ENCODE assay signal across 11 cellular contexts in the genomic region with DNA sequence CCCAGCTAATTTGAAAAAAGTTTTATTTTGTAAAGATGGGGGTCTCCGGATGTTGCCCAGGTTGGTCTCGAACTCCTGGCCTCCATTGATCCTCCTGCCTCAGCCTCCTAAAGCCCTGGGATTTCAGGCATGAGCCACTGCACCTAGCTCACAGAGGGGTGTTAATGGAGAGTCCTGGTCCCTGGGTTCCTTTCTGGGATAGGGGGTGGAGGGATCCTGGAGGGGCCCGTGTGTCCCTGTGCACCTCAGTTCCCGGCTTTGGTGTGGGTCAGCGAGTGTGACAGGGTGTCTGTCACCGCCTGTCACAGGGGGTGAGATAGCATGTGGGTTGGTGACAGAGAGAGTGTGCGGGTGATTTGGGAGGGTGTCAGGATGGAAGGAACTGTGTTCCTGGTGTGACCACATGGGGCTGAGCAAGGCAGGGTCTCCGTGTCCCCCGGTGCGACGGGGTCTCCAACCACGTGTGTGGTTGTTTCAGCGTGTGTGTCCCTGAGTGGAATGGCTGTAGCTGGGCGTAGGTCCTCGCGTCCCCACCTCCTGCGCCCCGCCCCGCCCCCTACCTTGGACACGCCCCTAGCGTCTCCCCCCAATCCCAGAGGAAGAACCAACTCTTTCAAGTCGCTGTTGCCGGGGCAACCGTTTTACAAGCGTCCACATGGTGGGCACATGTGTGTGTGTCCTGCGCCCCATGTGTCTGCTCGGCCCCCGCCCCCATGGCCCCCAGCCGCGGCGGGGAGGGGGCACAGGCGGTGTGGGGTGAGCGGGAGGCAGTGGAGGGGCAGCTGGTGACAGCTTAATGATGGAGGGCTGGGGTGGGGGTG. TPM values are rescaled to one million over a fixed set of nuclear protein-coding genes. Genes with fewer than 3 reads are reported as not detected.
DNase-seq lines count a peak whose midpoint lies in the region; ATAC-seq and TF ChIP-seq lines count a peak whose summit lies in the region.
"Had no signal": no experiment of that assay in that cellular context is flagged by ENCODE, and none has a peak within 500 bp of the region (broad histone marks: within the 10 kb centered on the region; RNA-seq: fewer than 3 reads in every experiment).

No MANE protein-coding gene starts in this region.

- no peak overlapping the region for H3K4me3 Mint-ChIP-seq in activated CD8-positive, alpha-beta memory T cell treated with anti-CD3 and anti-CD28 coated beads, Interleukin-2, amount 10 ng/mL, durations not matched to agents 7 days and 5 days
- no peak overlapping the region for H3K4me3 Mint-ChIP-seq in endodermal cell

- 38 to 55% methylated on average over 14 to 33 of the region's 33 CpGs for WGBS in endodermal cell (ENCODE audit: insufficient coverage in 1 of 2, insufficient read length in 1 of 2), 2 experiments

- H3K4me1 ChIP-seq in endodermal cell (ENCODE audit: control insufficient read depth, insufficient read depth, low read length) = no peaks in the 10 kb centered on the region

- no peak overlapping the region for H3K9ac ChIP-seq in endodermal cell (ENCODE audit: extremely low read depth, low read length, poor library complexity, severe bottlenecking)

- no peak for ATAC-seq in activated CD8-positive, alpha-beta memory T cell treated with anti-CD3 and anti-CD28 coated beads, Interleukin-2, amount 10 ng/mL, durations not matched to agents 7 days and 5 days
- no peak for ATAC-seq in GM18519 (IDR thresholded peaks at IDR 0.05; ENCODE audit: low FRiP score, unreplicated experiment)
- ATAC-seq: left colon had no signal

- no peak overlapping the region for H3K27ac Mint-ChIP-seq in activated CD8-positive, alpha-beta memory T cell treated with anti-CD3 and anti-CD28 coated beads, Interleukin-2, amount 10 ng/mL, durations not matched to agents 7 days and 5 days
- H3K27ac Mint-ChIP-seq in endodermal cell = no peak overlapping the region

- no peak for TF ChIP-seq CTCF in endodermal cell (conservative IDR thresholded peaks at IDR 0.05)
- TF ChIP-seq CTCF in GM13976 (IDR thresholded peaks at IDR 0.05; ENCODE audit: borderline replicate concordance, control extremely low read depth, extremely low read depth, insufficient read depth, missing control alignments) = no peak

- H3K27me3 ChIP-seq in endodermal cell (ENCODE audit: control insufficient read depth, insufficient read depth, low read length, poor library complexity, severe bottlenecking) = peaks cover 19% of the 10 kb centered on the region

- H3K9me3 Mint-ChIP-seq in activated CD8-positive, alpha-beta memory T cell treated with anti-CD3 and anti-CD28 coated beads, Interleukin-2, amount 10 ng/mL, durations not matched to agents 7 days and 5 days (ENCODE audit: low read depth) = no peaks in the 10 kb centered on the region
- no peaks in the 10 kb centered on the region for H3K9me3 Mint-ChIP-seq in endodermal cell

- H3K4me1 Mint-ChIP-seq in activated CD8-positive, alpha-beta memory T cell treated with anti-CD3 and anti-CD28 coated beads, Interleukin-2, amount 10 ng/mL, durations not matched to agents 7 days and 5 days = peaks cover 19% of the 10 kb centered on the region
- peaks cover 8% of the 10 kb centered on the region for H3K4me1 Mint-ChIP-seq in endodermal cell

- CTCF ChIA-PET in activated CD8-positive, alpha-beta memory T cell treated with anti-CD3 and anti-CD28 coated beads, Interleukin-2, amount 10 ng/mL, durations not matched to agents 7 days and 5 days (lab: Charles Lee) = interaction anchor here (0.9 to 1.5 kb wide), 2 partner anchors 84 to 220 kb away, joined by 3 to 5 read pairs; no protein-coding TSS in a partner anchor

- no peaks in the 10 kb centered on the region for H3K9me3 ChIP-seq in endodermal cell (ENCODE audit: control insufficient read depth, low read length)

- DNase-seq in activated CD8-positive, alpha-beta memory T cell treated with anti-CD3 and anti-CD28 coated beads, Interleukin-2, amount 10 ng/mL, durations not matched to agents 7 days and 5 days = peak; percentile 42
- no peak for DNase-seq in activated CD8-positive, alpha-beta memory T cell treated with anti-CD3 and anti-CD28 coated beads, Interleukin-2, amount 50 U/mL, for 4 hours
- DNase-seq in NCI-H2227 (lab: John Stamatoyannopoulos, UW; ENCODE audit: unreplicated experiment) = peak; percentile 83
- peak; percentile 88 for DNase-seq in endodermal cell
- peak; percentile 44 for DNase-seq in stimulated activated CD8-positive, alpha-beta memory T cell treated with anti-CD3 and anti-CD28 coated beads, Interleukin-4, amount 100 ng/mL, for 48 hours
- DNase-seq in GM13976 (ENCODE audit: low spot score) = no peak
- DNase-seq in NCI-H510A treated with DMSO at 0.1 percent for 48 hours (lab: John Stamatoyannopoulos, UW) = no peak
- DNase-seq: KG1, left colon had no signal

- no peaks in the 10 kb centered on the region for H3K36me3 Mint-ChIP-seq in activated CD8-positive, alpha-beta memory T cell treated with anti-CD3 and anti-CD28 coated beads, Interleukin-2, amount 10 ng/mL, durations not matched to agents 7 days and 5 days
- H3K36me3 Mint-ChIP-seq in endodermal cell (ENCODE audit: low read depth) = no peaks in the 10 kb centered on the region

- H3K27me3 Mint-ChIP-seq in activated CD8-positive, alpha-beta memory T cell treated with anti-CD3 and anti-CD28 coated beads, Interleukin-2, amount 10 ng/mL, durations not matched to agents 7 days and 5 days = peaks cover 42% of the 10 kb centered on the region
- H3K27me3 Mint-ChIP-seq in endodermal cell (ENCODE audit: insufficient read depth) = peaks cover 40% of the 10 kb centered on the region

- in situ Hi-C loops in GM13976 (cut with MboI; ENCODE audit: low sequenced_read_pairs, unreplicated experiment) = loop anchor here (10.0 kb wide), 1 partner anchor 223 kb away; no protein-coding TSS in a partner anchor

- H3K36me3 ChIP-seq in endodermal cell (ENCODE audit: control insufficient read depth, insufficient read depth, low read length) = no peaks in the 10 kb centered on the region

- H3K4me3 ChIP-seq in endodermal cell (ENCODE audit: low read length) = no peak overlapping the region

- H3K27ac ChIP-seq in endodermal cell (ENCODE audit: low read depth, low read length) = no peak overlapping the region
- H3K27ac ChIP-seq: C4-2B had no signal

RNA-seq across cellular contexts. Expression of gene NRTN, which starts 2.9 kb away (rescaled TPM):
- total RNA-seq in activated CD8-positive, alpha-beta memory T cell treated with anti-CD3 and anti-CD28 coated beads, Interleukin-2, amount 10 ng/mL, durations not matched to agents 7 days and 5 days = not detected
- total RNA-seq in endodermal cell = 1 to 10 TPM; 5.8 to 6.4 TPM
- 6.4 TPM for polyA plus RNA-seq in endodermal cell (2013, experiment 1 of 2)
- polyA plus RNA-seq in endodermal cell (2013, experiment 2 of 2) = 7.2 TPM

RNA-seq across cellular contexts. Expression of gene DUS3L, which starts 11.0 kb away (rescaled TPM):
- total RNA-seq in activated CD8-positive, alpha-beta memory T cell treated with anti-CD3 and anti-CD28 coated beads, Interleukin-2, amount 10 ng/mL, durations not matched to agents 7 days and 5 days = 10 to 100 TPM; 53.0 to 64.0 TPM
- total RNA-seq in endodermal cell = 10 to 100 TPM; 19.6 to 36.8 TPM
- 25.8 TPM for polyA plus RNA-seq in endodermal cell (2013, experiment 1 of 2)
- 20.2 TPM for polyA plus RNA-seq in endodermal cell (2013, experiment 2 of 2)

RNA-seq across cellular contexts. Expression of gene PRR22, which starts 17.5 kb away (rescaled TPM):
- 1 to 10 TPM; 2.1 to 6.0 TPM for total RNA-seq in activated CD8-positive, alpha-beta memory T cell treated with anti-CD3 and anti-CD28 coated beads, Interleukin-2, amount 10 ng/mL, durations not matched to agents 7 days and 5 days
- total RNA-seq in endodermal cell = 1 to 10 TPM; 1.9 to 3.6 TPM
- 2.1 TPM for polyA plus RNA-seq in endodermal cell (2013, experiment 1 of 2)
- 2.1 TPM for polyA plus RNA-seq in endodermal cell (2013, experiment 2 of 2)

RNA-seq across cellular contexts. Expression of gene FUT6, which starts 37.5 kb away (rescaled TPM):
- not detected for total RNA-seq in activated CD8-positive, alpha-beta memory T cell treated with anti-CD3 and anti-CD28 coated beads, Interleukin-2, amount 10 ng/mL, durations not matched to agents 7 days and 5 days
- total RNA-seq in endodermal cell = not detected
- not detected for polyA plus RNA-seq in endodermal cell (2013, experiment 1 of 2)
- not detected for polyA plus RNA-seq in endodermal cell (2013, experiment 2 of 2)

RNA-seq across cellular contexts. Expression of gene FUT3, which starts 49.2 kb away (rescaled TPM):
- total RNA-seq in activated CD8-positive, alpha-beta memory T cell treated with anti-CD3 and anti-CD28 coated beads, Interleukin-2, amount 10 ng/mL, durations not matched to agents 7 days and 5 days = not detected
- 1 to 10 TPM in 1 of 2 donors, not detected in 1; 1.3 TPM for total RNA-seq in endodermal cell
- polyA plus RNA-seq in endodermal cell (2013, experiment 1 of 2) = 0.78 TPM
- polyA plus RNA-seq in endodermal cell (2013, experiment 2 of 2) = 0.46 TPM

Comparison
In these comparisons a context has a peak if more than half of its experiments do, and no peak if none do; other contexts are left out.
1. DNase-seq: peak in activated CD8-positive, alpha-beta memory T cell treated with anti-CD3 and anti-CD28 coated beads, Interleukin-2, amount 10 ng/mL, durations not matched to agents 7 days and 5 days (single experiment), NCI-H2227 (single experiment), endodermal cell (single experiment) and stimulated activated CD8-positive, alpha-beta memory T cell treated with anti-CD3 and anti-CD28 coated beads, Interleukin-4, amount 100 ng/mL, for 48 hours (single experiment); none in activated CD8-positive, alpha-beta memory T cell treated with anti-CD3 and anti-CD28 coated beads, Interleukin-2, amount 50 U/mL, for 4 hours (single experiment), GM13976 (single experiment) and NCI-H510A treated with DMSO at 0.1 percent for 48 hours (single experiment).
2. RNA of gene NRTN, which starts 2.9 kb away (total RNA-seq): 5.8 to 6.4 TPM in endodermal cell; not detected in activated CD8-positive, alpha-beta memory T cell treated with anti-CD3 and anti-CD28 coated beads, Interleukin-2, amount 10 ng/mL, durations not matched to agents 7 days and 5 days; every median in the first group is over 4 times any median in the second.